Comparison of ENCODE assay signal across 32 cellular contexts in genomic region chr2:31969178-31969577, GRCh38.
"Had no signal": no experiment of that assay in that cellular context is flagged by ENCODE, and none has a peak within 500 bp of the region (broad histone marks: within the 10 kb centered on the region; RNA-seq: fewer than 3 reads in every experiment).

No MANE protein-coding gene starts in this region.

- H3K4me3 ChIP-seq: ascending aorta, breast epithelium, cardiac muscle cell, coronary artery, dorsolateral prefrontal cortex, gastrocnemius medialis, heart left ventricle had no signal

- H3K27ac ChIP-seq: ascending aorta, breast epithelium, cardiac muscle cell, coronary artery, dorsolateral prefrontal cortex, foreskin keratinocyte, gastrocnemius medialis, heart left ventricle had no signal

- H3K9me3 ChIP-seq: ascending aorta, breast epithelium, gastrocnemius medialis, heart left ventricle had no signal

- DNase-seq: activated CD4-positive, alpha-beta memory T cell treated with anti-CD3 and anti-CD28 coated beads, Interleukin-2, amount 10 ng/mL, durations not matched to agents 7 days and 5 days; activated CD4-positive, alpha-beta T cell treated with anti-CD3 and anti-CD28 coated beads for 36 hours; activated CD4-positive, alpha-beta T cell treated with anti-CD3 and anti-CD28 coated beads, Interleukin-2, amount 10 ng/mL, durations not matched to agents 7 days and 5 days; activated CD4-positive, alpha-beta T cell treated with anti-CD3 and anti-CD28 coated beads, Interleukin-2, amount 50 U/mL, for 4 hours; activated CD4-positive, CD25-positive, alpha-beta regulatory T cell; activated CD4-positive, CD25-positive, alpha-beta regulatory T cell treated with anti-CD3 and anti-CD28 coated beads, Interleukin-2, amount 50 U/mL, for 72 hours; activated CD8-positive, alpha-beta memory T cell treated with anti-CD3 and anti-CD28 coated beads, Interleukin-2, amount 50 U/mL, for 48 hours; activated gamma-delta T cell; activated naive CD4-positive, alpha-beta T cell; activated naive CD4-positive, alpha-beta T cell treated with anti-CD3 and anti-CD28 coated beads, Interleukin-2, amount 10 ng/mL, durations not matched to agents 7 days and 5 days; activated naive CD8-positive, alpha-beta T cell treated with anti-CD3 and anti-CD28 coated beads, Interleukin-2, amount 10 ng/mL, durations not matched to agents 7 days and 5 days; activated T-cell treated with anti-CD3 and anti-CD28 coated beads for 4 hours; activated T-cell treated with anti-CD3 and anti-CD28 coated beads, Interleukin-2, amount 50 U/mL, for 24 hours; activated T-cell treated with anti-CD3 and anti-CD28 coated beads, Interleukin-2, amount 50 U/mL, for 72 hours; central memory CD4-positive, alpha-beta T cell; cerebellar nuclear complex; dorsolateral prefrontal cortex; effector memory CD4-positive, alpha-beta T cell; endodermal cell; foreskin keratinocyte; gastrocnemius medialis; glutamatergic neuron; heart left ventricle; T-helper 1 cell; T-helper 17 cell; T1000 had no signal

- H3K27me3 ChIP-seq: ascending aorta, breast epithelium, cardiac muscle cell, dorsolateral prefrontal cortex, foreskin keratinocyte, gastrocnemius medialis, heart left ventricle had no signal

- H3K36me3 ChIP-seq: ascending aorta, breast epithelium, cardiac muscle cell, gastrocnemius medialis had no signal

- ATAC-seq: activated CD4-positive, alpha-beta T cell treated with anti-CD3 and anti-CD28 coated beads for 36 hours; activated naive CD4-positive, alpha-beta T cell treated with anti-CD3 and anti-CD28 coated beads, Interleukin-2, amount 50 U/mL, for 72 hours; activated T-cell treated with anti-CD3 and anti-CD28 coated beads, Interleukin-2, amount 50 U/mL, for 72 hours; esophagus mucosa; foreskin keratinocyte; gastrocnemius medialis; heart left ventricle; T-helper 17 cell had no signal

- H3K4me1 ChIP-seq: ascending aorta, breast epithelium, foreskin keratinocyte had no signal
